Comparison of ENCODE assay signal across 1 cellular context in the genomic region with DNA sequence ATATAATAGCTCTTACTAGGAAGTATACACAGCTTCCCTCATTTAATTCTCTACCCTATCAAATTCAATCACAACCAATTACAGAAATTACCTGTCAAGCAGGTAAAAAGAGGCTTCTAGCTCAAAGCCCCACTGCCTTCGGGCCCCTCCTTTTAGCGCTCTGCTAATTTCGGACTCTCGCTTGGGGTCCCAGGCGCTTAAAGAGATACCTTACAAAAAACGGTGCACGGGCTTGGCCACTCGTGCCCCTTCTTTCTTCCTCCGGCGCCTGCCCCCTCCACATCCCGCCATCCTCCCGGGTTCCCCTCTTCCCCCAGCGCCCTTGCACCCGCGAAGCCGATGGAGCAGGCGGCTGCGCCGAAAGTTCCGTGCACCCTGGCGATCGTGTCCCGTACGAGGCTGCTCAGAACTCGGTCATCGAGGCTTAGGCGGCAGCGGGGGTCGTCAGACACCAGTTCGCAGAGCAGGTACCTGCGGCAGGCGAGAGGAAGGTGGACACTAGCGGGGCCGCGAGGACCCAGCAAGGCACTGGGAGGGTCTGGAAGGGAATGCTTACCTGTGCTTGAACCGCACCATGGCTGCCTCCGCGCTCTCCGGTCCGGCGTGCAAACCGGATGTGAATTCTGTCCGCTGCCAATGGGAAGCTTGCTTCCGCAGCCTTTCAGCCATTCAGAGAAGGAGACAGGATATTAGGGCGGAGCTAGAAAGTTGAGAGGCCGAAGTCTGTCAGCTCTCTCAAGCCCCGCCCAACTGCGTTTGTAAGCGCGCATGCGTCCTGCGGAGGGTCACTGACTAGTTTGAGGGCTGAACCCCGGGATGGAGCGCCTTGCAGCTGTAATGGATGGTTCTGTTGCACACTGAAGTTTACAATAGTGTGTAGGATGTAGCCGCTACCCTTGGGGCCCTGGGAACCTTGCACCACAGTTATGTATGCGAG.
TF ChIP-seq lines count a peak whose summit lies in the region.

Gene POP5 (minus strand): TSS at position 616 of the 937 bp plus-strand sequence. CDS start 40 bp downstream, at position 576.

TF ChIP-seq in HEK293, 187 proteins besides CTCF, POLR2A, EP300 and RAD21 (continued from another document and continues in another):
- TF ChIP-seq ZNF394 (tag by site-specific recombination; IDR thresholded peaks at IDR 0.05; ENCODE audit: borderline replicate concordance) (no peak), ZNF416 (tag by site-specific recombination; IDR thresholded peaks at IDR 0.05) (no peak), ZNF174 (tag by site-specific recombination; IDR thresholded peaks at IDR 0.05) (no peak), ZNF366 (tag by site-specific recombination; conservative IDR thresholded peaks at IDR 0.05) (peak; percentile 87), ZNF777 (tag by site-specific recombination; IDR thresholded peaks at IDR 0.05; ENCODE audit: borderline replicate concordance) (no peak), ZNF776 (tag by site-specific recombination; IDR thresholded peaks at IDR 0.05; ENCODE audit: borderline replicate concordance) (no peak), KLF9 (tag by site-specific recombination; IDR thresholded peaks at IDR 0.05; ENCODE audit: low read depth) (peak; percentile 35; the same call in 1 of the 2 replicates), REPIN1 (tag by site-specific recombination; IDR thresholded peaks at IDR 0.05; ENCODE audit: low read depth) (peak; percentile 82; the same call in 1 of the 2 replicates), TRIM28 (IDR thresholded peaks at IDR 0.05; ENCODE audit: borderline replicate concordance, low read length) (no peak), ZNF639 (tag by site-specific recombination; IDR thresholded peaks at IDR 0.05) (0 out of 2 replicates have a peak, but pooled peaks have one; percentile 22), GLIS1 (tag by site-specific recombination; IDR thresholded peaks at IDR 0.05) (peak; percentile 37), ZNF155 (tag by site-specific recombination; IDR thresholded peaks at IDR 0.05) (no peak), SCRT2 (tag by site-specific recombination; IDR thresholded peaks at IDR 0.05) (peak; percentile 9; the same call in 1 of the 2 replicates), MYNN (tag by site-specific recombination; IDR thresholded peaks at IDR 0.05; ENCODE audit: borderline replicate concordance) (no peak), ZNF423 (tag by site-specific recombination; IDR thresholded peaks at IDR 0.05) (no peak), ZNF23 (tag by site-specific recombination; IDR thresholded peaks at IDR 0.05; ENCODE audit: borderline replicate concordance) (no peak), ZNF18 (tag by site-specific recombination; IDR thresholded peaks at IDR 0.05) (no peak), OVOL3 (tag by site-specific recombination; IDR thresholded peaks at IDR 0.05) (no peak), PBX3 (CRISPR knock-in tag; IDR thresholded peaks at IDR 0.05) (no peak; the same call in 1 of the 2 replicates), KLF10 (tag by site-specific recombination; IDR thresholded peaks at IDR 0.05) (no peak), ZNF521 (tag by site-specific recombination; IDR thresholded peaks at IDR 0.05) (no peak), ZNF157 (tag by site-specific recombination; IDR thresholded peaks at IDR 0.05) (no peak), ZNF248 (tag by site-specific recombination; IDR thresholded peaks at IDR 0.05) (no peak), ZNF223 (tag by site-specific recombination; IDR thresholded peaks at IDR 0.05) (no peak), ZNF324 (tag by site-specific recombination; IDR thresholded peaks at IDR 0.05) (0 out of 2 replicates have a peak, but pooled peaks have one; percentile 24), ZBTB7A (tag by site-specific recombination; IDR thresholded peaks at IDR 0.05; ENCODE audit: low read depth) (no peak), ZNF580 (tag by site-specific recombination; IDR thresholded peaks at IDR 0.05) (peak; percentile 89), ZNF473 (tag by site-specific recombination; IDR thresholded peaks at IDR 0.05) (no peak), SP7 (tag by site-specific recombination; IDR thresholded peaks at IDR 0.05) (peak; percentile 78; the same call in 1 of the 2 replicates), ZBTB8A (tag by site-specific recombination; IDR thresholded peaks at IDR 0.05) (0 out of 2 replicates have a peak, but pooled peaks have one; percentile 14), ZNF544 (tag by site-specific recombination; IDR thresholded peaks at IDR 0.05) (no peak), ZNF626 (tag by site-specific recombination; IDR thresholded peaks at IDR 0.05) (no peak), ZNF292 (tag by site-specific recombination; IDR thresholded peaks at IDR 0.05; ENCODE audit: borderline replicate concordance, low read depth) (no peak), PRDM10 (tag by site-specific recombination; IDR thresholded peaks at IDR 0.05) (peak; percentile 52), ZNF2 (tag by site-specific recombination; IDR thresholded peaks at IDR 0.05) (peak; percentile 84; the same call in 1 of the 2 replicates), ZNF843 (tag by site-specific recombination; IDR thresholded peaks at IDR 0.05) (peak; percentile 46; the same call in 1 of the 2 replicates)
- TF ChIP-seq, protein P1, sequence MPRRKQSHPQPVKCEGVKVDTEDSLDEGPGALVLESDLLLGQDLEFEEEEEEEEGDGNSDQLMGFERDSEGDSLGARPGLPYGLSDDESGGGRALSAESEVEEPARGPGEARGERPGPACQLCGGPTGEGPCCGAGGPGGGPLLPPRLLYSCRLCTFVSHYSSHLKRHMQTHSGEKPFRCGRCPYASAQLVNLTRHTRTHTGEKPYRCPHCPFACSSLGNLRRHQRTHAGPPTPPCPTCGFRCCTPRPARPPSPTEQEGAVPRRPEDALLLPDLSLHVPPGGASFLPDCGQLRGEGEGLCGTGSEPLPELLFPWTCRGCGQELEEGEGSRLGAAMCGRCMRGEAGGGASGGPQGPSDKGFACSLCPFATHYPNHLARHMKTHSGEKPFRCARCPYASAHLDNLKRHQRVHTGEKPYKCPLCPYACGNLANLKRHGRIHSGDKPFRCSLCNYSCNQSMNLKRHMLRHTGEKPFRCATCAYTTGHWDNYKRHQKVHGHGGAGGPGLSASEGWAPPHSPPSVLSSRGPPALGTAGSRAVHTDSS (tag by site-specific recombination; IDR thresholded peaks at IDR 0.05): no peak
- TF ChIP-seq, protein P2, sequence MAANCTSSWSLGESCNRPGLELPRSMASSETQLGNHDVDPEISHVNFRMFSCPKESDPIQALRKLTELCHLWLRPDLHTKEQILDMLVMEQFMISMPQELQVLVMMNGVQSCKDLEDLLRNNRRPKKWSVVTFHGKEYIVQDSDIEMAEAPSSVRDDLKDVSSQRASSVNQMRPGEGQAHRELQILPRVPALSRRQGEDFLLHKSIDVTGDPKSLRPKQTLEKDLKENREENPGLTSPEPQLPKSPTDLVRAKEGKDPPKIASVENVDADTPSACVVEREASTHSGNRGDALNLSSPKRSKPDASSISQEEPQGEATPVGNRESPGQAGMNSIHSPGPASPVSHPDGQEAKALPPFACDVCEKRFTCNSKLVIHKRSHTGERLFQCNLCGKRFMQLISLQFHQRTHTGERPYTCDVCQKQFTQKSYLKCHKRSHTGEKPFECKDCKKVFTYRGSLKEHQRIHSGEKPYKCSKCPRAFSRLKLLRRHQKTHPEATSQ (tag by site-specific recombination; IDR thresholded peaks at IDR 0.05): 0 out of 2 replicates have a peak, but pooled peaks have one; percentile 54
- TF ChIP-seq, protein P3, sequence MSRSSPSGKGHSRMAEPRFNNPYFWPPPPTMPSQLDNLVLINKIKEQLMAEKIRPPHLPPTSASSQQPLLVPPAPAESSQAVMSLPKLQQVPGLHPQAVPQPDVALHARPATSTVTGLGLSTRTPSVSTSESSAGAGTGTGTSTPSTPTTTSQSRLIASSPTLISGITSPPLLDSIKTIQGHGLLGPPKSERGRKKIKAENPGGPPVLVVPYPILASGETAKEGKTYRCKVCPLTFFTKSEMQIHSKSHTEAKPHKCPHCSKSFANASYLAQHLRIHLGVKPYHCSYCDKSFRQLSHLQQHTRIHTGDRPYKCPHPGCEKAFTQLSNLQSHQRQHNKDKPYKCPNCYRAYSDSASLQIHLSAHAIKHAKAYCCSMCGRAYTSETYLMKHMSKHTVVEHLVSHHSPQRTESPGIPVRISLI (tag by site-specific recombination; IDR thresholded peaks at IDR 0.05): no peak
- TF ChIP-seq, protein P4, sequence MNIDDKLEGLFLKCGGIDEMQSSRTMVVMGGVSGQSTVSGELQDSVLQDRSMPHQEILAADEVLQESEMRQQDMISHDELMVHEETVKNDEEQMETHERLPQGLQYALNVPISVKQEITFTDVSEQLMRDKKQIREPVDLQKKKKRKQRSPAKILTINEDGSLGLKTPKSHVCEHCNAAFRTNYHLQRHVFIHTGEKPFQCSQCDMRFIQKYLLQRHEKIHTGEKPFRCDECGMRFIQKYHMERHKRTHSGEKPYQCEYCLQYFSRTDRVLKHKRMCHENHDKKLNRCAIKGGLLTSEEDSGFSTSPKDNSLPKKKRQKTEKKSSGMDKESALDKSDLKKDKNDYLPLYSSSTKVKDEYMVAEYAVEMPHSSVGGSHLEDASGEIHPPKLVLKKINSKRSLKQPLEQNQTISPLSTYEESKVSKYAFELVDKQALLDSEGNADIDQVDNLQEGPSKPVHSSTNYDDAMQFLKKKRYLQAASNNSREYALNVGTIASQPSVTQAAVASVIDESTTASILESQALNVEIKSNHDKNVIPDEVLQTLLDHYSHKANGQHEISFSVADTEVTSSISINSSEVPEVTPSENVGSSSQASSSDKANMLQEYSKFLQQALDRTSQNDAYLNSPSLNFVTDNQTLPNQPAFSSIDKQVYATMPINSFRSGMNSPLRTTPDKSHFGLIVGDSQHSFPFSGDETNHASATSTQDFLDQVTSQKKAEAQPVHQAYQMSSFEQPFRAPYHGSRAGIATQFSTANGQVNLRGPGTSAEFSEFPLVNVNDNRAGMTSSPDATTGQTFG (tag by site-specific recombination; IDR thresholded peaks at IDR 0.05; ENCODE audit: borderline replicate concordance): no peak
- TF ChIP-seq, protein P5, sequence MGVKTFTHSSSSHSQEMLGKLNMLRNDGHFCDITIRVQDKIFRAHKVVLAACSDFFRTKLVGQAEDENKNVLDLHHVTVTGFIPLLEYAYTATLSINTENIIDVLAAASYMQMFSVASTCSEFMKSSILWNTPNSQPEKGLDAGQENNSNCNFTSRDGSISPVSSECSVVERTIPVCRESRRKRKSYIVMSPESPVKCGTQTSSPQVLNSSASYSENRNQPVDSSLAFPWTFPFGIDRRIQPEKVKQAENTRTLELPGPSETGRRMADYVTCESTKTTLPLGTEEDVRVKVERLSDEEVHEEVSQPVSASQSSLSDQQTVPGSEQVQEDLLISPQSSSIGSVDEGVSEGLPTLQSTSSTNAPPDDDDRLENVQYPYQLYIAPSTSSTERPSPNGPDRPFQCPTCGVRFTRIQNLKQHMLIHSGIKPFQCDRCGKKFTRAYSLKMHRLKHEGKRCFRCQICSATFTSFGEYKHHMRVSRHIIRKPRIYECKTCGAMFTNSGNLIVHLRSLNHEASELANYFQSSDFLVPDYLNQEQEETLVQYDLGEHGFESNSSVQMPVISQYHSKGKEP (tag by site-specific recombination; IDR thresholded peaks at IDR 0.05): no peak
